In the genomic region with DNA sequence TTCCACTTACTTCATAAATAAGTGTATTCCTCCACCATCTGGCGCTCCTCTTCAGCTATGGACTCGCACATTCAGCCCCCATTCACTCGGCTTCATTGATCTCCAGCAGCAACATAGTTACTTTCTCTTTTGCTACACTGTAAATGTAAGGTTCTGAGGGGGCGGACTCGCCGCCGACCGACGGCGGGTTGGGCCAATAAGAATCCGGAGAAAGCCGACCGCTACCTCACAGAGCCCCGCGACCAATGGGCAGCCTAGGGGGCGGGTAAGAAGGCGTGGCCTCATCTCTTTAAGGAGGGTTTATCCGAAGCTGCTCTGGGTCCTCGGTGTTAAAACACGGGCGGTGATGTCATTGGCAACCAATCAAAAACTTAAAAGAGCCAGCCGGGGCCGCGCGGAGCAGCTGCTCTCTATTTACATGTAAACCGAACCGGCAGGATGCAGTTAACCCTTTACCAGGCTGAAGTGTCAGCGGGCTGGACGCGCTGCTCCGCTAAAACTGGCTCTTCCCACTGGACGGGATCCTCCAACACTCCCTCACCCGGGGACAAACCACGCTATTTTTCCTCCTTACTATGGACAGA, we compare ENCODE assay signal across 8 cellular contexts. TPM values are rescaled to one million over a fixed set of nuclear protein-coding genes. Genes with fewer than 3 reads are reported as not detected.
A peak's percentile ranks its signal among the peaks of the same experiment; 100 is the strongest.
DNase-seq lines count a peak whose midpoint lies in the region; ATAC-seq, FAIRE-seq and TF ChIP-seq lines count a peak whose summit lies in the region.

Gene DUSP10, minus strand, starts transcription at position 119 of the 584 bp plus-strand sequence. CDS start 2,345 bp downstream, outside the sequence.

- H3K9me3 ChIP-seq in HepG2 (ENCODE audit: low read length): no peaks in the 10 kb centered on the region

- in situ Hi-C loops in HepG2 (cut with HindIII; ENCODE audit: extremely low pct_ligation_motif_present, low pct_unique_long_range_greater_than_20kb): loop anchor here (10.0 kb wide), 1 partner anchor 723 kb away; no protein-coding TSS in a partner anchor

- peak within 1 kb of the TSS; percentile 83 to 87 (median 83) for H3K4me3 ChIP-seq in HepG2 (replicated peaks in 1 of 3; ENCODE audit: insufficient read depth in 1 of 3, low read depth in 2 of 3, low read length in 3 of 3)

- H4K20me1 ChIP-seq in HepG2 (ENCODE audit: insufficient read depth, low read length): no peaks in the 10 kb centered on the region; the same call in 1 of the 2 replicates

- CTCF ChIA-PET in HepG2 (lab: Yijun Ruan, JAX; ENCODE audit: low intra/inter-chr PET ratio, low total read pairs): no interaction called here

- no TSS peak for BruUV-seq in HepG2 (replicated peaks; lab: Mats Ljungman, UMichigan)

- TF ChIP-seq CTCF in HepG2 (CRISPR knock-in tag; IDR thresholded peaks at IDR 0.05): peak; percentile 29

- FAIRE-seq in HepG2 (lab: Jason Lieb, UNC): peak; percentile 97

- ATAC-seq in GM19397 (IDR thresholded peaks at IDR 0.05; ENCODE audit: unreplicated experiment) (peak; percentile 76), HG03565 (IDR thresholded peaks at IDR 0.05; ENCODE audit: unreplicated experiment) (peak; percentile 81), HepG2 (peak; percentile 87)

- H3K27ac ChIP-seq in HepG2 (ENCODE audit: extremely low read length, insufficient read depth, low read length): peak within 1 kb of the TSS; percentile 84

- intact Hi-C loops in HepG2 (cut with micrococcal nuclease; ENCODE audit: unreplicated experiment): loop anchor here (1.0 to 10.0 kb wide), 6 partner anchors 24 to 723 kb away; no protein-coding TSS in a partner anchor

- TF ChIP-seq POLR2A in HepG2 (IDR thresholded peaks at IDR 0.05; ENCODE audit: insufficient read depth in 1 of 2, low read depth in 2 of 2, low read length in 2 of 2): peak; percentile 67

- POLR2A ChIA-PET in HepG2 (lab: Yijun Ruan, JAX): interaction anchor here (0.6 to 5.3 kb wide), 12 partner anchors 10 to 902 kb away, joined by 3 to 92 read pairs (median 4); no protein-coding TSS in a partner anchor

- H3K27me3 ChIP-seq in HepG2 (ENCODE audit: control insufficient read depth in 1 of 2, insufficient read depth in 2 of 2, low read length in 2 of 2): no peaks in the 10 kb centered on the region; a peak in 2 of 5 replicates

- TF ChIP-seq EP300 in HepG2 (IDR thresholded peaks at IDR 0.05; ENCODE audit: low read depth in 2 of 2, low read length in 2 of 2) (no peak), HepG2 (CRISPR knock-in tag; IDR thresholded peaks at IDR 0.05; ENCODE audit: borderline replicate concordance) (no peak)

- H3K36me3 ChIP-seq in HepG2 (replicated peaks in 1 of 2; ENCODE audit: control insufficient read depth in 1 of 2, insufficient read depth in 2 of 2, low read length in 2 of 2): no peaks in the 10 kb centered on the region; a peak in 1 of 5 replicates

- peak within 1 kb of the TSS; percentile 96 for H3K4me2 ChIP-seq in HepG2 (ENCODE audit: low read depth, low read length)

- H3K4me1 ChIP-seq in HepG2 (ENCODE audit: insufficient read depth, low read length): peaks cover 23% of the 10 kb centered on the region

- DNase-seq in CD1c-positive myeloid dendritic cell (ENCODE audit: extremely low spot score): peak; percentile 99
- DNase-seq in NCI-H774 (lab: John Stamatoyannopoulos, UW): peak; percentile 100
- DNase-seq in activated CD4-positive, alpha-beta T cell treated with anti-CD3 and anti-CD28 coated beads, Interleukin-2, amount 50 U/mL, for 4 hours: peak; percentile 98 to 99
- peak; percentile 99 to 100 for DNase-seq in dermis microvascular lymphatic vessel endothelial cell (ENCODE audit: low read depth in 2 of 2)
- peak; percentile 99 for DNase-seq in HepG2 (ENCODE audit: low spot score)
- peak; percentile 91 to 95 for DNase-seq in stimulated activated CD4-positive, alpha-beta T cell treated with anti-CD3 and anti-CD28 coated beads, Interleukin-2, amount 100 ng/mL, for 48 hours

- peak within 1 kb of the TSS; percentile 87 for H3K9ac ChIP-seq in HepG2 (ENCODE audit: insufficient read depth, low read depth, low read length)

- peak within 1 kb of the TSS; percentile 82 for H2AFZ ChIP-seq in HepG2 (ENCODE audit: low read length)

- peaks cover 14% of the 10 kb centered on the region for H3K79me2 ChIP-seq in HepG2 (ENCODE audit: insufficient read depth, low read length)

- TF ChIP-seq RAD21 in HepG2 (CRISPR knock-in tag; IDR thresholded peaks at IDR 0.05): no peak

- WGBS in HepG2 (ENCODE audit: low lambda C conversion rate): 4% methylated on average over 14 of the region's 34 CpGs

TF ChIP-seq in HepG2, 621 proteins besides CTCF, POLR2A, EP300 and RAD21 (continues in another document):
- TF ChIP-seq ZNF317 (CRISPR knock-in tag; IDR thresholded peaks at IDR 0.05) (peak; percentile 90; the same call in 1 of the 2 replicates), SP4 (CRISPR knock-in tag; IDR thresholded peaks at IDR 0.05) (peak; percentile 73; the same call in 1 of the 2 replicates), CEBPG (CRISPR knock-in tag; IDR thresholded peaks at IDR 0.05) (no peak), TFDP2 (CRISPR knock-in tag; IDR thresholded peaks at IDR 0.05) (peak; percentile 26; the same call in 1 of the 2 replicates), SKIL (CRISPR knock-in tag; IDR thresholded peaks at IDR 0.05; ENCODE audit: borderline replicate concordance) (no peak), ZNF792 (CRISPR knock-in tag; IDR thresholded peaks at IDR 0.05) (no peak), BATF2 (CRISPR knock-in tag; IDR thresholded peaks at IDR 0.05) (no peak; the same call in 1 of the 2 replicates)
- TF ChIP-seq, protein P1, sequence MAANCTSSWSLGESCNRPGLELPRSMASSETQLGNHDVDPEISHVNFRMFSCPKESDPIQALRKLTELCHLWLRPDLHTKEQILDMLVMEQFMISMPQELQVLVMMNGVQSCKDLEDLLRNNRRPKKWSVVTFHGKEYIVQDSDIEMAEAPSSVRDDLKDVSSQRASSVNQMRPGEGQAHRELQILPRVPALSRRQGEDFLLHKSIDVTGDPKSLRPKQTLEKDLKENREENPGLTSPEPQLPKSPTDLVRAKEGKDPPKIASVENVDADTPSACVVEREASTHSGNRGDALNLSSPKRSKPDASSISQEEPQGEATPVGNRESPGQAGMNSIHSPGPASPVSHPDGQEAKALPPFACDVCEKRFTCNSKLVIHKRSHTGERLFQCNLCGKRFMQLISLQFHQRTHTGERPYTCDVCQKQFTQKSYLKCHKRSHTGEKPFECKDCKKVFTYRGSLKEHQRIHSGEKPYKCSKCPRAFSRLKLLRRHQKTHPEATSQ (CRISPR knock-in tag; IDR thresholded peaks at IDR 0.05; ENCODE audit: borderline replicate concordance): no peak

RNA-seq across cellular contexts. Expression of gene DUSP10, which starts in this region (rescaled TPM):
- total RNA-seq in dermis microvascular lymphatic vessel endothelial cell: 2.6 and 7.8 TPM in 2 replicates
- total RNA-seq in HepG2 (2016; rRNA removed; fragmentation: Illumina TruSeq; extraction: Trizol): 2.1 and 2.5 TPM in 2 replicates
- total RNA-seq in HepG2 (2016; cell fraction: cytosol; rRNA removed; fragmentation: Illumina TruSeq; extraction: Trizol; ENCODE audit: low read depth): 1.0 and 1.1 TPM in 2 replicates
- 2.7 and 2.8 TPM in 2 replicates for total RNA-seq in HepG2 (2016; cell fraction: insoluble cytoplasmic fraction; rRNA removed; fragmentation: Illumina TruSeq; extraction: Trizol)
- total RNA-seq in HepG2 (2016; cell fraction: membrane; rRNA removed; fragmentation: Illumina TruSeq; extraction: Trizol): 1.8 and 2.0 TPM in 2 replicates
- total RNA-seq in HepG2 (2016; cell fraction: nucleus; rRNA removed; fragmentation: Illumina TruSeq; extraction: Trizol): 3.2 and 3.5 TPM in 2 replicates
- 4.2 and 4.4 TPM in 2 replicates for polyA plus RNA-seq in HepG2 (2011; rRNA removed)
- 5.3 and 5.7 TPM in 2 replicates for polyA plus RNA-seq in HepG2 (2011; cell fraction: cytosol; rRNA removed)
- polyA plus RNA-seq in HepG2 (2011; cell fraction: nucleus; rRNA removed): 6.2 and 6.9 TPM in 2 replicates
- polyA plus RNA-seq in HepG2 (2012): 2.6 and 5.2 TPM in 2 replicates
- polyA plus RNA-seq in HepG2 (2016; cell fraction: cytosol; fragmentation: Illumina TruSeq; extraction: Trizol; ENCODE audit: low read depth): 0.26 and 0.36 TPM in 2 replicates
- 2.8 and 3.3 TPM in 2 replicates for polyA plus RNA-seq in HepG2 (2016; cell fraction: insoluble cytoplasmic fraction; fragmentation: Illumina TruSeq; extraction: Trizol; ENCODE audit: low read depth)
- 1.2 and 1.3 TPM in 2 replicates for polyA plus RNA-seq in HepG2 (2016; cell fraction: membrane; fragmentation: Illumina TruSeq; extraction: Trizol; ENCODE audit: low read depth)
- polyA plus RNA-seq in HepG2 (2016; cell fraction: nucleus; fragmentation: Illumina TruSeq; extraction: Trizol; ENCODE audit: insufficient read depth, low read depth): 2.0 and 2.4 TPM in 2 replicates
- 11.2 and 16.0 TPM in 2 replicates for polyA minus RNA-seq in HepG2 (2011; rRNA and poly(A)+ RNA removed; ENCODE audit: low replicate concordance)
- 2.7 and 3.9 TPM in 2 replicates for polyA minus RNA-seq in HepG2 (2011; cell fraction: cytosol; rRNA and poly(A)+ RNA removed)
- polyA minus RNA-seq in HepG2 (2011; cell fraction: nucleus; rRNA and poly(A)+ RNA removed): 13.1 and 15.4 TPM in 2 replicates

Comparison
In these comparisons a context has a peak if more than half of its experiments do, and no peak if none do; other contexts are left out.
1. Peak in every context shown above with its lines: DNase-seq, ATAC-seq, H3K4me3 ChIP-seq and H3K27ac ChIP-seq.